Comparison of ENCODE assay signal across 8 cellular contexts in the genomic region with DNA sequence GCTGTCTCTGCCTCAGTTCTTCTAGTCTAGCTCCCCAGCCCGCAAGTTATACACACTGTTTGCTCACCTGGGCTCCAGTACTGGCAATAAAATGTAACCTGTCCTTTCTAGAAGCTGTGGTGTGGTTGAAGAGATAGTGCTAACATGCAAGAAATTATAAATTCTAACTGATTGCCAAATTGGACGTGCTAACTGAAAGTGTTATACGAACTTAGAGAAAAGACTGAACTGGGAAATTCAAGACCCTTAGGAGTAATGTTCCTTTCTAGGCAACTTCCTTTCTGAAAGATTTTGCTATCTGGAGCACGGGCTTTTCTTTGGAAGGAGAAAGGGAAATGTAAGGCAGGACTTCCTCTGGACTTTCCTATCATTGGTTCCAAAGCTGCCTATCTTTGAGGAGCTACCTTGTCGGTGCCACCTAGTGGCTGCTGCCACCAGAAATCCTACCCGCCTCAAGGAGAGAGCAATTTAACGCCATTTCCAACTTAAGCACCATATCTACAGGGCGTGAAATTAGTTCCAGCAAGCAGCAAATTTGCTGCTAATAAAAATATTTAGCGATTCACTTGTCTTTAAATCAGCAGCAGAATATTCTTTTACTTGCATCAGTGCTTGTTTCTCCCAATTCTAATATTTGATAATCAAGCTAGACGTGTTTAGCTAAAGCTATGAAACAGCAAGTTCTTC. TPM values are rescaled to one million over a fixed set of nuclear protein-coding genes. Genes with fewer than 3 reads are reported as not detected.
A peak's percentile ranks its signal among the peaks of the same experiment; 100 is the strongest.
DNase-seq lines count a peak whose midpoint lies in the region; ATAC-seq and TF ChIP-seq lines count a peak whose summit lies in the region.

No MANE protein-coding gene starts in this region.

- no peak overlapping the region for H3K4me3 Mint-ChIP-seq in nephron progenitor cell

- H3K4me1 Mint-ChIP-seq in nephron progenitor cell, result peaks cover 19% of the 10 kb centered on the region

- peaks cover 7% of the 10 kb centered on the region for H3K9me3 Mint-ChIP-seq in nephron progenitor cell

- H3K4me3 ChIP-seq in epithelial cell of proximal tubule (ENCODE audit: low read depth, low read length), result no peak overlapping the region

- no peaks in the 10 kb centered on the region for H3K36me3 Mint-ChIP-seq in nephron progenitor cell (ENCODE audit: low read depth)

- no peak overlapping the region for H3K27ac Mint-ChIP-seq in nephron progenitor cell

- peaks cover 49% of the 10 kb centered on the region for H3K27me3 Mint-ChIP-seq in nephron progenitor cell (ENCODE audit: low read depth, poor library complexity)

- TF ChIP-seq CTCF in epithelial cell of proximal tubule (conservative IDR thresholded peaks at IDR 0.05; ENCODE audit: low read depth, low read length), result peak; percentile 52
- TF ChIP-seq CTCF in nephron progenitor cell (IDR thresholded peaks at IDR 0.05), result peak; percentile 40

- ATAC-seq in GM21447 (IDR thresholded peaks at IDR 0.05; ENCODE audit: unreplicated experiment) (peak; percentile 90), HG03039 (IDR thresholded peaks at IDR 0.05; ENCODE audit: unreplicated experiment) (no peak)

- DNase-seq in DMS53 (lab: John Stamatoyannopoulos, UW) (peak; percentile 89), LoVo (ENCODE audit: low spot score) (peak; percentile 36), UCSD-AML1 (lab: John Stamatoyannopoulos, UW; ENCODE audit: unreplicated experiment) (peak; percentile 43), epithelial cell of proximal tubule (ENCODE audit: low read depth) (no peak), nephron progenitor cell (peak; percentile 38), GOT3 (lab: John Stamatoyannopoulos, UW) (no peak)

RNA-seq across cellular contexts. Expression of a gene that starts 12.7 kb away (rescaled TPM):
- 8.2 and 19.7 TPM in 2 replicates for total RNA-seq in epithelial cell of proximal tubule

RNA-seq across cellular contexts. Expression of a gene that starts 40.5 kb away (rescaled TPM):
- total RNA-seq in epithelial cell of proximal tubule, result 0.14 TPM in 1 of 2 replicates, not detected in the other

Comparison
In these comparisons a context has a peak if more than half of its experiments do, and no peak if none do; other contexts are left out.
1. DNase-seq: peak in DMS53 (single experiment), LoVo (single experiment), UCSD-AML1 (single experiment) and nephron progenitor cell (single experiment); none in epithelial cell of proximal tubule (single experiment) and GOT3 (single experiment).